1 cellular context compared by ENCODE assay signal in genomic region chr21:44653656-44654575, GRCh38.
TF ChIP-seq lines count a peak whose summit lies in the region.

No MANE protein-coding gene starts in this region.

TF ChIP-seq in H1, 55 proteins besides CTCF, POLR2A, EP300 and RAD21:
- TF ChIP-seq YY1 (IDR thresholded peaks at IDR 0.05; ENCODE audit: low read depth, low read length) (no peak), JUN (IDR thresholded peaks at IDR 0.05; ENCODE audit: low read depth, low read length) (no peak), RXRA (IDR thresholded peaks at IDR 0.05; ENCODE audit: insufficient read depth, low read depth, low read length) (no peak), POLR2AphosphoS5 (IDR thresholded peaks at IDR 0.05; ENCODE audit: low read depth, low read length) (no peak), SIX5 (IDR thresholded peaks at IDR 0.05; ENCODE audit: low read depth, low read length) (no peak), CHD1 (IDR thresholded peaks at IDR 0.05; ENCODE audit: low read depth, low read length) (no peak), JUND (IDR thresholded peaks at IDR 0.05; ENCODE audit: low read length) (no peak), NANOG (IDR thresholded peaks at IDR 0.05; ENCODE audit: insufficient read depth, low read depth, low read length, poor library complexity, severe bottlenecking) (no peak), PHF8 (conservative IDR thresholded peaks at IDR 0.05; ENCODE audit: low read depth, low read length) (no peak), MAX (IDR thresholded peaks at IDR 0.05) (no peak), MAFK (IDR thresholded peaks at IDR 0.05; ENCODE audit: low read depth, low read length) (no peak), TAF7 (optimal IDR thresholded peaks at IDR 0.05; ENCODE audit: borderline replicate concordance, low read depth, low read length) (no peak), CHD2 (IDR thresholded peaks at IDR 0.05; ENCODE audit: low read length) (no peak), SAP30 (IDR thresholded peaks at IDR 0.05; ENCODE audit: insufficient read depth, insufficient replicate concordance, low read length) (no peak)
- TF ChIP-seq, protein P1, sequence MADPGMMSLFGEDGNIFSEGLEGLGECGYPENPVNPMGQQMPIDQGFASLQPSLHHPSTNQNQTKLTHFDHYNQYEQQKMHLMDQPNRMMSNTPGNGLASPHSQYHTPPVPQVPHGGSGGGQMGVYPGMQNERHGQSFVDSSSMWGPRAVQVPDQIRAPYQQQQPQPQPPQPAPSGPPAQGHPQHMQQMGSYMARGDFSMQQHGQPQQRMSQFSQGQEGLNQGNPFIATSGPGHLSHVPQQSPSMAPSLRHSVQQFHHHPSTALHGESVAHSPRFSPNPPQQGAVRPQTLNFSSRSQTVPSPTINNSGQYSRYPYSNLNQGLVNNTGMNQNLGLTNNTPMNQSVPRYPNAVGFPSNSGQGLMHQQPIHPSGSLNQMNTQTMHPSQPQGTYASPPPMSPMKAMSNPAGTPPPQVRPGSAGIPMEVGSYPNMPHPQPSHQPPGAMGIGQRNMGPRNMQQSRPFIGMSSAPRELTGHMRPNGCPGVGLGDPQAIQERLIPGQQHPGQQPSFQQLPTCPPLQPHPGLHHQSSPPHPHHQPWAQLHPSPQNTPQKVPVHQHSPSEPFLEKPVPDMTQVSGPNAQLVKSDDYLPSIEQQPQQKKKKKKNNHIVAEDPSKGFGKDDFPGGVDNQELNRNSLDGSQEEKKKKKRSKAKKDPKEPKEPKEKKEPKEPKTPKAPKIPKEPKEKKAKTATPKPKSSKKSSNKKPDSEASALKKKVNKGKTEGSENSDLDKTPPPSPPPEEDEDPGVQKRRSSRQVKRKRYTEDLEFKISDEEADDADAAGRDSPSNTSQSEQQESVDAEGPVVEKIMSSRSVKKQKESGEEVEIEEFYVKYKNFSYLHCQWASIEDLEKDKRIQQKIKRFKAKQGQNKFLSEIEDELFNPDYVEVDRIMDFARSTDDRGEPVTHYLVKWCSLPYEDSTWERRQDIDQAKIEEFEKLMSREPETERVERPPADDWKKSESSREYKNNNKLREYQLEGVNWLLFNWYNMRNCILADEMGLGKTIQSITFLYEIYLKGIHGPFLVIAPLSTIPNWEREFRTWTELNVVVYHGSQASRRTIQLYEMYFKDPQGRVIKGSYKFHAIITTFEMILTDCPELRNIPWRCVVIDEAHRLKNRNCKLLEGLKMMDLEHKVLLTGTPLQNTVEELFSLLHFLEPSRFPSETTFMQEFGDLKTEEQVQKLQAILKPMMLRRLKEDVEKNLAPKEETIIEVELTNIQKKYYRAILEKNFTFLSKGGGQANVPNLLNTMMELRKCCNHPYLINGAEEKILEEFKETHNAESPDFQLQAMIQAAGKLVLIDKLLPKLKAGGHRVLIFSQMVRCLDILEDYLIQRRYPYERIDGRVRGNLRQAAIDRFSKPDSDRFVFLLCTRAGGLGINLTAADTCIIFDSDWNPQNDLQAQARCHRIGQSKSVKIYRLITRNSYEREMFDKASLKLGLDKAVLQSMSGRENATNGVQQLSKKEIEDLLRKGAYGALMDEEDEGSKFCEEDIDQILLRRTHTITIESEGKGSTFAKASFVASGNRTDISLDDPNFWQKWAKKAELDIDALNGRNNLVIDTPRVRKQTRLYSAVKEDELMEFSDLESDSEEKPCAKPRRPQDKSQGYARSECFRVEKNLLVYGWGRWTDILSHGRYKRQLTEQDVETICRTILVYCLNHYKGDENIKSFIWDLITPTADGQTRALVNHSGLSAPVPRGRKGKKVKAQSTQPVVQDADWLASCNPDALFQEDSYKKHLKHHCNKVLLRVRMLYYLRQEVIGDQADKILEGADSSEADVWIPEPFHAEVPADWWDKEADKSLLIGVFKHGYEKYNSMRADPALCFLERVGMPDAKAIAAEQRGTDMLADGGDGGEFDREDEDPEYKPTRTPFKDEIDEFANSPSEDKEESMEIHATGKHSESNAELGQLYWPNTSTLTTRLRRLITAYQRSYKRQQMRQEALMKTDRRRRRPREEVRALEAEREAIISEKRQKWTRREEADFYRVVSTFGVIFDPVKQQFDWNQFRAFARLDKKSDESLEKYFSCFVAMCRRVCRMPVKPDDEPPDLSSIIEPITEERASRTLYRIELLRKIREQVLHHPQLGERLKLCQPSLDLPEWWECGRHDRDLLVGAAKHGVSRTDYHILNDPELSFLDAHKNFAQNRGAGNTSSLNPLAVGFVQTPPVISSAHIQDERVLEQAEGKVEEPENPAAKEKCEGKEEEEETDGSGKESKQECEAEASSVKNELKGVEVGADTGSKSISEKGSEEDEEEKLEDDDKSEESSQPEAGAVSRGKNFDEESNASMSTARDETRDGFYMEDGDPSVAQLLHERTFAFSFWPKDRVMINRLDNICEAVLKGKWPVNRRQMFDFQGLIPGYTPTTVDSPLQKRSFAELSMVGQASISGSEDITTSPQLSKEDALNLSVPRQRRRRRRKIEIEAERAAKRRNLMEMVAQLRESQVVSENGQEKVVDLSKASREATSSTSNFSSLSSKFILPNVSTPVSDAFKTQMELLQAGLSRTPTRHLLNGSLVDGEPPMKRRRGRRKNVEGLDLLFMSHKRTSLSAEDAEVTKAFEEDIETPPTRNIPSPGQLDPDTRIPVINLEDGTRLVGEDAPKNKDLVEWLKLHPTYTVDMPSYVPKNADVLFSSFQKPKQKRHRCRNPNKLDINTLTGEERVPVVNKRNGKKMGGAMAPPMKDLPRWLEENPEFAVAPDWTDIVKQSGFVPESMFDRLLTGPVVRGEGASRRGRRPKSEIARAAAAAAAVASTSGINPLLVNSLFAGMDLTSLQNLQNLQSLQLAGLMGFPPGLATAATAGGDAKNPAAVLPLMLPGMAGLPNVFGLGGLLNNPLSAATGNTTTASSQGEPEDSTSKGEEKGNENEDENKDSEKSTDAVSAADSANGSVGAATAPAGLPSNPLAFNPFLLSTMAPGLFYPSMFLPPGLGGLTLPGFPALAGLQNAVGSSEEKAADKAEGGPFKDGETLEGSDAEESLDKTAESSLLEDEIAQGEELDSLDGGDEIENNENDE (IDR thresholded peaks at IDR 0.05; ENCODE audit: insufficient replicate concordance, low read length): no peak
